In genomic region chr3:158644345-158644908, GRCh38 we compare ENCODE assay signal across 1 cellular context.
TF ChIP-seq lines count a peak whose summit lies in the region.

Gene GFM1, plus strand, starts transcription at chr3:158644527. Its CDS starts 108 bp downstream, at chr3:158644635.

TF ChIP-seq in GM12878, 131 proteins besides CTCF, POLR2A, EP300 and RAD21 (continued from another document):
- TF ChIP-seq ZNF687 (IDR thresholded peaks at IDR 0.05) (0 out of 2 replicates have a peak, but pooled peaks have one; percentile 39), ZNF207 (IDR thresholded peaks at IDR 0.05; ENCODE audit: borderline replicate concordance) (peak; percentile 78; the same call in 1 of the 2 replicates), BMI1 (IDR thresholded peaks at IDR 0.05; ENCODE audit: borderline replicate concordance) (no peak), CUX1 (IDR thresholded peaks at IDR 0.05; ENCODE audit: insufficient replicate concordance, low read depth, low read length) (no peak), RELB (IDR thresholded peaks at IDR 0.05; ENCODE audit: low read depth) (peak; percentile 94), CEBPZ (IDR thresholded peaks at IDR 0.05; ENCODE audit: low read depth, low read length) (no peak), CHD1 (IDR thresholded peaks at IDR 0.05; ENCODE audit: low read depth, low read length) (no peak), NFYA (IDR thresholded peaks at IDR 0.05; ENCODE audit: borderline replicate concordance, low read depth, low read length) (no peak), EED (IDR thresholded peaks at IDR 0.05; ENCODE audit: low read depth) (0 out of 2 replicates have a peak, but pooled peaks have one; percentile 22), CHD4 (IDR thresholded peaks at IDR 0.05) (no peak), IKZF2 (IDR thresholded peaks at IDR 0.05) (peak; percentile 77 to 84), YBX1 (IDR thresholded peaks at IDR 0.05) (no peak), POU2F2 (IDR thresholded peaks at IDR 0.05; ENCODE audit: borderline replicate concordance, low read depth, low read length) (peak; percentile 56; the same call in 2 of the 3 replicates), SREBF1 (IDR thresholded peaks at IDR 0.05; ENCODE audit: low read length) (peak; percentile 81), SP1 (IDR thresholded peaks at IDR 0.05; ENCODE audit: low read depth, low read length) (peak; percentile 54), IKZF1 (conservative IDR thresholded peaks at IDR 0.05) (peak; percentile 97), NR2C2 (IDR thresholded peaks at IDR 0.05; ENCODE audit: borderline replicate concordance, control insufficient read depth, insufficient read length, low read depth) (peak; percentile 88), HDAC6 (IDR thresholded peaks at IDR 0.05; ENCODE audit: unreplicated experiment) (no peak), BACH1 (IDR thresholded peaks at IDR 0.05; ENCODE audit: borderline replicate concordance) (peak; percentile 61; the same call in 1 of the 2 replicates), RAD51 (IDR thresholded peaks at IDR 0.05) (peak; percentile 67), IRF4 (IDR thresholded peaks at IDR 0.05; ENCODE audit: low read depth, low read length) (0 out of 2 replicates have a peak, but pooled peaks have one; percentile 27), BCLAF1 (IDR thresholded peaks at IDR 0.05) (no peak), HDGF (IDR thresholded peaks at IDR 0.05) (peak; percentile 84; the same call in 1 of the 2 replicates), GATAD2B (conservative IDR thresholded peaks at IDR 0.05; ENCODE audit: low read depth) (peak; percentile 57; the same call in 1 of the 2 replicates), TARDBP (IDR thresholded peaks at IDR 0.05; ENCODE audit: borderline replicate concordance) (peak; percentile 87), BHLHE40 (IDR thresholded peaks at IDR 0.05; ENCODE audit: borderline replicate concordance in 1 of 2, low read depth in 2 of 2, low read length in 1 of 2) (peak; percentile 92 to 96), KDM1A (IDR thresholded peaks at IDR 0.05; ENCODE audit: borderline replicate concordance) (no peak), JUNB (IDR thresholded peaks at IDR 0.05) (no peak), SIN3A (IDR thresholded peaks at IDR 0.05; ENCODE audit: low read depth, low read length) (peak; percentile 94), ZNF217 (IDR thresholded peaks at IDR 0.05) (no peak), HDAC2 (IDR thresholded peaks at IDR 0.05) (no peak), POLR2AphosphoS2 (IDR thresholded peaks at IDR 0.05; ENCODE audit: low read depth, low read length) (peak; percentile 39; the same call in 1 of the 2 replicates), NR2F1 (conservative IDR thresholded peaks at IDR 0.05) (peak; percentile 47), EZH2 (IDR thresholded peaks at IDR 0.05; ENCODE audit: borderline replicate concordance, control insufficient read depth, low read depth, low read length) (no peak), SUPT20H (IDR thresholded peaks at IDR 0.05; ENCODE audit: borderline replicate concordance, control insufficient read depth, low read depth, low read length) (no peak), POLR2AphosphoS5 (IDR thresholded peaks at IDR 0.05; ENCODE audit: low read length) (peak; percentile 87), RUNX3 (IDR thresholded peaks at IDR 0.05; ENCODE audit: low read length) (peak; percentile 76), RBBP5 (conservative IDR thresholded peaks at IDR 0.05) (peak; percentile 87; the same call in 1 of the 2 replicates)
- TF ChIP-seq, protein P1, sequence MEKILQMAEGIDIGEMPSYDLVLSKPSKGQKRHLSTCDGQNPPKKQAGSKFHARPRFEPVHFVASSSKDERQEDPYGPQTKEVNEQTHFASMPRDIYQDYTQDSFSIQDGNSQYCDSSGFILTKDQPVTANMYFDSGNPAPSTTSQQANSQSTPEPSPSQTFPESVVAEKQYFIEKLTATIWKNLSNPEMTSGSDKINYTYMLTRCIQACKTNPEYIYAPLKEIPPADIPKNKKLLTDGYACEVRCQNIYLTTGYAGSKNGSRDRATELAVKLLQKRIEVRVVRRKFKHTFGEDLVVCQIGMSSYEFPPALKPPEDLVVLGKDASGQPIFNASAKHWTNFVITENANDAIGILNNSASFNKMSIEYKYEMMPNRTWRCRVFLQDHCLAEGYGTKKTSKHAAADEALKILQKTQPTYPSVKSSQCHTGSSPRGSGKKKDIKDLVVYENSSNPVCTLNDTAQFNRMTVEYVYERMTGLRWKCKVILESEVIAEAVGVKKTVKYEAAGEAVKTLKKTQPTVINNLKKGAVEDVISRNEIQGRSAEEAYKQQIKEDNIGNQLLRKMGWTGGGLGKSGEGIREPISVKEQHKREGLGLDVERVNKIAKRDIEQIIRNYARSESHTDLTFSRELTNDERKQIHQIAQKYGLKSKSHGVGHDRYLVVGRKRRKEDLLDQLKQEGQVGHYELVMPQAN (conservative IDR thresholded peaks at IDR 0.05): peak; percentile 94
- TF ChIP-seq, protein P2, sequence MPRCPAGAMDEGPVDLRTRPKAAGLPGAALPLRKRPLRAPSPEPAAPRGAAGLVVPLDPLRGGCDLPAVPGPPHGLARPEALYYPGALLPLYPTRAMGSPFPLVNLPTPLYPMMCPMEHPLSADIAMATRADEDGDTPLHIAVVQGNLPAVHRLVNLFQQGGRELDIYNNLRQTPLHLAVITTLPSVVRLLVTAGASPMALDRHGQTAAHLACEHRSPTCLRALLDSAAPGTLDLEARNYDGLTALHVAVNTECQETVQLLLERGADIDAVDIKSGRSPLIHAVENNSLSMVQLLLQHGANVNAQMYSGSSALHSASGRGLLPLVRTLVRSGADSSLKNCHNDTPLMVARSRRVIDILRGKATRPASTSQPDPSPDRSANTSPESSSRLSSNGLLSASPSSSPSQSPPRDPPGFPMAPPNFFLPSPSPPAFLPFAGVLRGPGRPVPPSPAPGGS (IDR thresholded peaks at IDR 0.05; ENCODE audit: borderline replicate concordance, insufficient read depth, low read depth, low read length, poor library complexity, severe bottlenecking): no peak
